Comparison of ENCODE assay signal across 1 cellular context in the genomic region with DNA sequence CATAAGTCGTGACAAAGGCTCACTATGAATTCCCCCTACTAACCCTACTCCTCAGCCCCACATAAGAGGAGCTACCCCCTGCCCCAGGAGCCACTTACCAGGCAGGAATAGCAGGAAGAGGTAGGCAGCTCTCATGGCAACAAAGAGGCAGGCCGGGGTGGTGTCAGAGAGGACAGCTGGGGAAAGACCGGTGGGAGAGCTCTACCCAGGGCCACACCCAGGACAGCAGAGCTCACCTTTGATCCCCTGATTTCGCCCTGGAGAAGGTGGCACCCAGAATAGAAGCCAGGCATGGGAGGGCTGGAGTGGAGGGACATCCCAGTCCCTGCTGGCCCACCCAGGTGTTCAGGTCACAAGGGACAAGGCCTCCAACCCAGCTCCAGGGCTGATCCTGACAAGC.
TF ChIP-seq lines count a peak whose summit lies in the region.

No MANE protein-coding gene starts in this region.

TF ChIP-seq in GM23338, 12 proteins besides CTCF, POLR2A, EP300 and RAD21 (continued from another document):
- TF ChIP-seq, protein P1, sequence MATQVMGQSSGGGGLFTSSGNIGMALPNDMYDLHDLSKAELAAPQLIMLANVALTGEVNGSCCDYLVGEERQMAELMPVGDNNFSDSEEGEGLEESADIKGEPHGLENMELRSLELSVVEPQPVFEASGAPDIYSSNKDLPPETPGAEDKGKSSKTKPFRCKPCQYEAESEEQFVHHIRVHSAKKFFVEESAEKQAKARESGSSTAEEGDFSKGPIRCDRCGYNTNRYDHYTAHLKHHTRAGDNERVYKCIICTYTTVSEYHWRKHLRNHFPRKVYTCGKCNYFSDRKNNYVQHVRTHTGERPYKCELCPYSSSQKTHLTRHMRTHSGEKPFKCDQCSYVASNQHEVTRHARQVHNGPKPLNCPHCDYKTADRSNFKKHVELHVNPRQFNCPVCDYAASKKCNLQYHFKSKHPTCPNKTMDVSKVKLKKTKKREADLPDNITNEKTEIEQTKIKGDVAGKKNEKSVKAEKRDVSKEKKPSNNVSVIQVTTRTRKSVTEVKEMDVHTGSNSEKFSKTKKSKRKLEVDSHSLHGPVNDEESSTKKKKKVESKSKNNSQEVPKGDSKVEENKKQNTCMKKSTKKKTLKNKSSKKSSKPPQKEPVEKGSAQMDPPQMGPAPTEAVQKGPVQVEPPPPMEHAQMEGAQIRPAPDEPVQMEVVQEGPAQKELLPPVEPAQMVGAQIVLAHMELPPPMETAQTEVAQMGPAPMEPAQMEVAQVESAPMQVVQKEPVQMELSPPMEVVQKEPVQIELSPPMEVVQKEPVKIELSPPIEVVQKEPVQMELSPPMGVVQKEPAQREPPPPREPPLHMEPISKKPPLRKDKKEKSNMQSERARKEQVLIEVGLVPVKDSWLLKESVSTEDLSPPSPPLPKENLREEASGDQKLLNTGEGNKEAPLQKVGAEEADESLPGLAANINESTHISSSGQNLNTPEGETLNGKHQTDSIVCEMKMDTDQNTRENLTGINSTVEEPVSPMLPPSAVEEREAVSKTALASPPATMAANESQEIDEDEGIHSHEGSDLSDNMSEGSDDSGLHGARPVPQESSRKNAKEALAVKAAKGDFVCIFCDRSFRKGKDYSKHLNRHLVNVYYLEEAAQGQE (IDR thresholded peaks at IDR 0.05; ENCODE audit: unreplicated experiment) = no peak
- TF ChIP-seq, protein P2, sequence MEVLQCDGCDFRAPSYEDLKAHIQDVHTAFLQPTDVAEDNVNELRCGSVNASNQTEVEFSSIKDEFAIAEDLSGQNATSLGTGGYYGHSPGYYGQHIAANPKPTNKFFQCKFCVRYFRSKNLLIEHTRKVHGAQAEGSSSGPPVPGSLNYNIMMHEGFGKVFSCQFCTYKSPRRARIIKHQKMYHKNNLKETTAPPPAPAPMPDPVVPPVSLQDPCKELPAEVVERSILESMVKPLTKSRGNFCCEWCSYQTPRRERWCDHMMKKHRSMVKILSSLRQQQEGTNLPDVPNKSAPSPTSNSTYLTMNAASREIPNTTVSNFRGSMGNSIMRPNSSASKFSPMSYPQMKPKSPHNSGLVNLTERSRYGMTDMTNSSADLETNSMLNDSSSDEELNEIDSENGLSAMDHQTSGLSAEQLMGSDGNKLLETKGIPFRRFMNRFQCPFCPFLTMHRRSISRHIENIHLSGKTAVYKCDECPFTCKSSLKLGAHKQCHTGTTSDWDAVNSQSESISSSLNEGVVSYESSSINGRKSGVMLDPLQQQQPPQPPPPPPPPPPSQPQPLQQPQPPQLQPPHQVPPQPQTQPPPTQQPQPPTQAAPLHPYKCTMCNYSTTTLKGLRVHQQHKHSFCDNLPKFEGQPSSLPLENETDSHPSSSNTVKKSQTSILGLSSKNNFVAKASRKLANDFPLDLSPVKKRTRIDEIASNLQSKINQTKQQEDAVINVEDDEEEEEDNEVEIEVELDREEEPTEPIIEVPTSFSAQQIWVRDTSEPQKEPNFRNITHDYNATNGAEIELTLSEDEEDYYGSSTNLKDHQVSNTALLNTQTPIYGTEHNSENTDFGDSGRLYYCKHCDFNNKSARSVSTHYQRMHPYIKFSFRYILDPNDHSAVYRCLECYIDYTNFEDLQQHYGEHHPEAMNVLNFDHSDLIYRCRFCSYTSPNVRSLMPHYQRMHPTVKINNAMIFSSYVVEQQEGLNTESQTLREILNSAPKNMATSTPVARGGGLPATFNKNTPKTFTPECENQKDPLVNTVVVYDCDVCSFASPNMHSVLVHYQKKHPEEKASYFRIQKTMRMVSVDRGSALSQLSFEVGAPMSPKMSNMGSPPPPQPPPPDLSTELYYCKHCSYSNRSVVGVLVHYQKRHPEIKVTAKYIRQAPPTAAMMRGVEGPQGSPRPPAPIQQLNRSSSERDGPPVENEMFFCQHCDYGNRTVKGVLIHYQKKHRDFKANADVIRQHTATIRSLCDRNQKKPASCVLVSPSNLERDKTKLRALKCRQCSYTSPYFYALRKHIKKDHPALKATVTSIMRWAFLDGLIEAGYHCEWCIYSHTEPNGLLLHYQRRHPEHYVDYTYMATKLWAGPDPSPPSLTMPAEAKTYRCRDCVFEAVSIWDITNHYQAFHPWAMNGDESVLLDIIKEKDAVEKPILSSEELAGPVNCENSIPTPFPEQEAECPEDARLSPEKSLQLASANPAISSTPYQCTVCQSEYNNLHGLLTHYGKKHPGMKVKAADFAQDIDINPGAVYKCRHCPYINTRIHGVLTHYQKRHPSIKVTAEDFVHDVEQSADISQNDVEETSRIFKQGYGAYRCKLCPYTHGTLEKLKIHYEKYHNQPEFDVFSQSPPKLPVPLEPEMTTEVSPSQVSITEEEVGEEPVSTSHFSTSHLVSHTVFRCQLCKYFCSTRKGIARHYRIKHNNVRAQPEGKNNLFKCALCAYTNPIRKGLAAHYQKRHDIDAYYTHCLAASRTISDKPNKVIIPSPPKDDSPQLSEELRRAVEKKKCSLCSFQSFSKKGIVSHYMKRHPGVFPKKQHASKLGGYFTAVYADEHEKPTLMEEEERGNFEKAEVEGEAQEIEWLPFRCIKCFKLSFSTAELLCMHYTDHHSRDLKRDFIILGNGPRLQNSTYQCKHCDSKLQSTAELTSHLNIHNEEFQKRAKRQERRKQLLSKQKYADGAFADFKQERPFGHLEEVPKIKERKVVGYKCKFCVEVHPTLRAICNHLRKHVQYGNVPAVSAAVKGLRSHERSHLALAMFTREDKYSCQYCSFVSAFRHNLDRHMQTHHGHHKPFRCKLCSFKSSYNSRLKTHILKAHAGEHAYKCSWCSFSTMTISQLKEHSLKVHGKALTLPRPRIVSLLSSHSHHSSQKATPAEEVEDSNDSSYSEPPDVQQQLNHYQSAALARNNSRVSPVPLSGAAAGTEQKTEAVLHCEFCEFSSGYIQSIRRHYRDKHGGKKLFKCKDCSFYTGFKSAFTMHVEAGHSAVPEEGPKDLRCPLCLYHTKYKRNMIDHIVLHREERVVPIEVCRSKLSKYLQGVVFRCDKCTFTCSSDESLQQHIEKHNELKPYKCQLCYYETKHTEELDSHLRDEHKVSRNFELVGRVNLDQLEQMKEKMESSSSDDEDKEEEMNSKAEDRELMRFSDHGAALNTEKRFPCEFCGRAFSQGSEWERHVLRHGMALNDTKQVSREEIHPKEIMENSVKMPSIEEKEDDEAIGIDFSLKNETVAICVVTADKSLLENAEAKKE (CRISPR knock-in tag; IDR thresholded peaks at IDR 0.05) = no peak
- no peak for TF ChIP-seq EZH2phosphoT487 (IDR thresholded peaks at IDR 0.05; ENCODE audit: unreplicated experiment)
- TF ChIP-seq NANOG (IDR thresholded peaks at IDR 0.05; ENCODE audit: borderline replicate concordance) = no peak
TF ChIP-seq in GM23338: peak in this region for 0.
